10 cellular contexts compared by ENCODE assay signal in the genomic region with DNA sequence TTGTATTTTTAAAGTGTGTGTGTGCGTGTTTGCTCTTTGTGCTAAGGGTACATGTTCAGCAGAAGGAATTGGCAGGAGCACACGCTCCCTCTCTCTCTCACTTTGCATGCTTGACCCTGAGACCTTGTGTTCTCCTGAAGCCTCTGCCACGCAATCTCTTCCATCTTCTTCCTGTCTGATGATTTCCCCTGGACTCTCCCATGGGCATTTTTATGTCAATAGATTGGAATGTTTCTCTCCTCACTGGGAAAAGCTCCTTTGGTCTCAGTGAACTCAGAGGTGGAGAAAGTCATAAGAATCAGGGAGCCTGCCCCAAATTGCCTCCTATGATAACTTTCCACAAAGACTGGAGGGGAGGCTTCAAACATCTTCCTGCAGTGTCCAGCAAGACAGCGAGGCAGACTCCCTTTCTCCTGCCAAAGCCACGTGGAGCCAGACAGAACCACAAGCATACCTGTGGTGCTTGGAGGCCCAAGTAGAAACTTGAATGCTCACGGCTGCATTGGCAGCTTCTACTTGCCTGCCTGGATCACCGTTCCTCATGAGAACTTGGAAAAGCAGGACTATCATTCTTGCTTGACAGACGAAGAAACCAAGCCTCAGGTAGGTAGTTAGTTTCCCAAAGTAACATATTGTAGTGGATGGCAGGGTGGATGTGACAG.
DNase-seq lines count a peak whose midpoint lies in the region; ATAC-seq and TF ChIP-seq lines count a peak whose summit lies in the region.
"Had no signal": no experiment of that assay in that cellular context is flagged by ENCODE, and none has a peak within 500 bp of the region (broad histone marks: within the 10 kb centered on the region; RNA-seq: fewer than 3 reads in every experiment).

No MANE protein-coding gene starts in this region.

- TF ChIP-seq POLR2A in breast epithelium (IDR thresholded peaks at IDR 0.05), result no peak

- H3K4me3 ChIP-seq in breast epithelium, result no peak overlapping the region
- no peak overlapping the region for H3K4me3 ChIP-seq in lung
- H3K4me3 ChIP-seq in subcutaneous abdominal adipose tissue (ENCODE audit: low read depth in 1 of 5, low read length in 5 of 5), result peak overlapping the region in 2 of 5 donors; percentile 17 to 38

- DNase-seq in GM04504 (ENCODE audit: low read depth), result peak; percentile 87
- DNase-seq in breast epithelium (ENCODE audit: low spot score in 2 of 2), result peak in 1 of 2 donors; percentile 75
- no peak for DNase-seq in lung (ENCODE audit: low spot score)
- DNase-seq in stimulated activated CD4-positive, alpha-beta T cell treated with anti-CD3 and anti-CD28 coated beads, Interleukin-2, amount 100 ng/mL, for 24 hours, result no peak
- no peak for DNase-seq in activated T-cell treated with anti-CD3 and anti-CD28 coated beads for 4 hours
- DNase-seq in stimulated activated CD4-positive, alpha-beta T cell treated with anti-CD3 and anti-CD28 coated beads, Interleukin-15, amount 100 ng/mL, for 24 hours, result no peak
- DNase-seq: Caco-2, NCI-H1105 treated with DMSO at 0.1 percent for 48 hours had no signal

- peak; percentile 55 for ATAC-seq in lung (ENCODE audit: insufficient read depth, low FRiP score)
- no peak for ATAC-seq in HG02610 (IDR thresholded peaks at IDR 0.05; ENCODE audit: unreplicated experiment)

- 68 to 83% methylated on average over 8 of the region's 8 CpGs for WGBS in lung, 2 donors

- H3K4me1 ChIP-seq in breast epithelium (peaks cover 0 to 4% of the 10 kb centered on the region in 2 donors), lung (ENCODE audit: control insufficient read depth in 2 of 2, insufficient read depth in 2 of 2, low read length in 2 of 2) (peaks cover 0 to 6% of the 10 kb centered on the region in 2 donors), subcutaneous abdominal adipose tissue (ENCODE audit: control insufficient read depth in 5 of 5, insufficient read depth in 5 of 5, low read length in 5 of 5) (peaks cover 0 to 39% (median 35%) of the 10 kb centered on the region in 5 donors)
- H3K4me1 ChIP-seq: Caco-2 had no signal

- intact Hi-C loops in breast epithelium (cut with DNase I; ENCODE audit: low total_unique reads), result no loop called here

- no peaks in the 10 kb centered on the region for H3K27me3 ChIP-seq in breast epithelium
- H3K27me3 ChIP-seq in lung (ENCODE audit: control insufficient read depth, insufficient read depth), result no peaks in the 10 kb centered on the region
- H3K27me3 ChIP-seq in subcutaneous abdominal adipose tissue (ENCODE audit: control insufficient read depth in 5 of 5, insufficient read depth in 4 of 5, low read length in 5 of 5), result no peaks in the 10 kb centered on the region

- H3K9me3 ChIP-seq in breast epithelium, result no peaks in the 10 kb centered on the region
- H3K9me3 ChIP-seq in lung (ENCODE audit: control insufficient read depth in 2 of 2, insufficient read depth in 1 of 2, low read length in 1 of 2), result peaks cover 0 to 1% of the 10 kb centered on the region in 2 donors
- no peaks in the 10 kb centered on the region for H3K9me3 ChIP-seq in subcutaneous abdominal adipose tissue (ENCODE audit: control insufficient read depth in 5 of 5, low read length in 5 of 5)
- H3K9me3 ChIP-seq: Caco-2 had no signal

- TF ChIP-seq CTCF in breast epithelium (IDR thresholded peaks at IDR 0.05), result no peak
- TF ChIP-seq CTCF in lung (IDR thresholded peaks at IDR 0.05; ENCODE audit: control extremely low read depth, extremely low read depth), result no peak

- peak overlapping the region; percentile 81 to 94 for H3K27ac ChIP-seq in breast epithelium
- H3K27ac ChIP-seq in lung (ENCODE audit: low read depth in 1 of 2, low read length in 1 of 2), result peak overlapping the region in 1 of 2 donors; percentile 60
- peak overlapping the region; percentile 71 for H3K27ac ChIP-seq in subcutaneous abdominal adipose tissue (ENCODE audit: low read depth, low read length)

- no peaks in the 10 kb centered on the region for H3K36me3 ChIP-seq in breast epithelium
- H3K36me3 ChIP-seq in lung (ENCODE audit: control insufficient read depth in 2 of 2, insufficient read depth in 2 of 2, low read length in 2 of 2), result no peaks in the 10 kb centered on the region
- H3K36me3 ChIP-seq in subcutaneous abdominal adipose tissue (ENCODE audit: control insufficient read depth in 5 of 5, insufficient read depth in 5 of 5, low read length in 5 of 5), result no peaks in the 10 kb centered on the region

- H3K9ac ChIP-seq in subcutaneous abdominal adipose tissue (ENCODE audit: low read length in 5 of 5), result no peak overlapping the region
